27 cellular contexts compared by ENCODE assay signal in the genomic region with DNA sequence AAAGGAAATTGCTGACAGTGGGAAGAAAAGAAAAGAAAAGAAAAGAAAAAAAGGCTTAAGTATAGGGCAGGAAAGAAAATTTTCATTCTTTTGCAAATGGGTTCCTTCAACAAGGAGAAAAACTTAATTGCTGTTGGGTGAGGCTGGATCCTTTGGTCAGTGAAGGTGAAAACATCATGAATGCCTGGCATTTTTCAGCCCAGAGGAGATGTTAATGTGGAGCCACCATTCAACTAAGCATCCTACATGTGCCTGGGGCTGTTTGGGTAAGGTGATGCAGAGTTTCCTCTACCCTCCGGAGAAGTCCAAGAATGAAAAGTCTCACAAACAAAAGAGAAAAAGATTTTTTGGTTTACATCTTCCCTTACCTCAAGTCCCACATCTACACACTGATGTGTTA.
"Had no signal": no experiment of that assay in that cellular context is flagged by ENCODE, and none has a peak within 500 bp of the region (broad histone marks: within the 10 kb centered on the region; RNA-seq: fewer than 3 reads in every experiment).

No MANE protein-coding gene starts in this region.

- H3K27ac ChIP-seq: left lung, lower lobe of right lung, ovary, right atrium auricular region, right lobe of liver, tibial nerve, uterus had no signal

- DNase-seq: hippocampal formation; immature natural killer cell; kidney; left colon; lower lobe of right lung; mammary epithelial cell; mesenchymal stem cell; naive thymus-derived CD4-positive, alpha-beta T cell; ovary; right lobe of liver; stimulated activated CD4-positive, alpha-beta T cell treated with anti-CD3 and anti-CD28 coated beads, Interleukin-1b, Interleukin-23, amount 100 ng/mL, for 48 hours; stimulated activated CD4-positive, alpha-beta T cell treated with anti-CD3 and anti-CD28 coated beads, Interleukin-2, amount 100 ng/mL, for 48 hours; stimulated activated CD4-positive, alpha-beta T cell treated with anti-CD3 and anti-CD28 coated beads, Interleukin-4, amount 100 ng/mL, for 4 hours; stimulated activated CD8-positive, alpha-beta memory T cell treated with anti-CD3 and anti-CD28 coated beads, Interleukin-4, amount 100 ng/mL, for 48 hours; stimulated activated naive CD4-positive, alpha-beta T cell treated with Interleukin-2 at 50 U/mL for 16 hours; stimulated activated naive CD8-positive, alpha-beta T cell treated with anti-CD3 and anti-CD28 coated beads, Interleukin-15, amount 100 ng/mL, for 72 hours; substantia nigra; uterus had no signal

- H3K4me3 ChIP-seq: left lung, lower lobe of right lung, ovary, right atrium auricular region, right lobe of liver, smooth muscle cell, tibial nerve, uterus had no signal

- H3K4me1 ChIP-seq: left lung, lower lobe of right lung, right atrium auricular region, right lobe of liver, tibial nerve, uterus had no signal

- H3K27me3 Mint-ChIP-seq: naive thymus-derived CD4-positive, alpha-beta T cell; natural killer cell treated with Interleukin-12 subunit alpha and Interleukin-12 subunit beta and Interleukin-15 and Interleukin-18, amount 100 ng/mL, for 72 hours; progenitor cell of endocrine pancreas; stimulated activated memory B cell treated with anti-CD40 and anti-IgM and Interleukin-4, amounts not matched to agents 10 μg/mL and 1 μg/mL and 100 μg/mL, for 72 hours; stimulated activated naive CD8-positive, alpha-beta T cell treated with anti-CD3 and anti-CD28 coated beads, Interleukin-15, amount 100 ng/mL, for 72 hours; type B pancreatic cell had no signal

- H3K9me3 Mint-ChIP-seq: mesothelial cell of epicardium; natural killer cell treated with Interleukin-12 subunit alpha and Interleukin-12 subunit beta and Interleukin-15 and Interleukin-18, amount 100 ng/mL, for 72 hours; stimulated activated memory B cell treated with anti-CD40 and anti-IgM and Interleukin-4, amounts not matched to agents 10 μg/mL and 1 μg/mL and 100 μg/mL, for 72 hours; type B pancreatic cell had no signal

- H3K36me3 ChIP-seq: left lung, lower lobe of right lung, ovary, right atrium auricular region, right lobe of liver, tibial nerve, uterus had no signal

- H3K4me3 Mint-ChIP-seq: immature natural killer cell; mesothelial cell of epicardium; naive thymus-derived CD4-positive, alpha-beta T cell; natural killer cell treated with Interleukin-12 subunit alpha and Interleukin-12 subunit beta and Interleukin-15 and Interleukin-18, amount 100 ng/mL, for 72 hours; stimulated activated memory B cell treated with anti-CD40 and anti-IgM and Interleukin-4, amounts not matched to agents 10 μg/mL and 1 μg/mL and 100 μg/mL, for 72 hours; stimulated activated naive CD8-positive, alpha-beta T cell treated with anti-CD3 and anti-CD28 coated beads, Interleukin-15, amount 100 ng/mL, for 72 hours; type B pancreatic cell had no signal

- H3K9me3 ChIP-seq: lower lobe of right lung, ovary, right atrium auricular region, right lobe of liver, tibial nerve, uterus had no signal

- H3K27me3 ChIP-seq: left lung, ovary, right atrium auricular region, right lobe of liver, tibial nerve, uterus had no signal

- H3K36me3 Mint-ChIP-seq: immature natural killer cell; mesothelial cell of epicardium; naive thymus-derived CD4-positive, alpha-beta T cell; natural killer cell treated with Interleukin-12 subunit alpha and Interleukin-12 subunit beta and Interleukin-15 and Interleukin-18, amount 100 ng/mL, for 72 hours; stimulated activated memory B cell treated with anti-CD40 and anti-IgM and Interleukin-4, amounts not matched to agents 10 μg/mL and 1 μg/mL and 100 μg/mL, for 72 hours; type B pancreatic cell had no signal

- ATAC-seq: left colon; left lung; lower lobe of right lung; naive thymus-derived CD4-positive, alpha-beta T cell; natural killer cell treated with Interleukin-12 subunit alpha and Interleukin-12 subunit beta and Interleukin-15 and Interleukin-18, amount 100 ng/mL, for 72 hours; right lobe of liver; stimulated activated memory B cell treated with anti-CD40 and anti-IgM and Interleukin-4, amounts not matched to agents 10 μg/mL and 1 μg/mL and 100 μg/mL, for 72 hours; stimulated activated naive CD8-positive, alpha-beta T cell treated with anti-CD3 and anti-CD28 coated beads, Interleukin-15, amount 100 ng/mL, for 72 hours had no signal

- H3K27ac Mint-ChIP-seq: immature natural killer cell; mesothelial cell of epicardium; naive thymus-derived CD4-positive, alpha-beta T cell; natural killer cell treated with Interleukin-12 subunit alpha and Interleukin-12 subunit beta and Interleukin-15 and Interleukin-18, amount 100 ng/mL, for 72 hours; progenitor cell of endocrine pancreas; stimulated activated memory B cell treated with anti-CD40 and anti-IgM and Interleukin-4, amounts not matched to agents 10 μg/mL and 1 μg/mL and 100 μg/mL, for 72 hours; stimulated activated naive CD8-positive, alpha-beta T cell treated with anti-CD3 and anti-CD28 coated beads, Interleukin-15, amount 100 ng/mL, for 72 hours; type B pancreatic cell had no signal

- H3K4me1 Mint-ChIP-seq: immature natural killer cell; mesothelial cell of epicardium; naive thymus-derived CD4-positive, alpha-beta T cell; stimulated activated memory B cell treated with anti-CD40 and anti-IgM and Interleukin-4, amounts not matched to agents 10 μg/mL and 1 μg/mL and 100 μg/mL, for 72 hours; stimulated activated naive CD8-positive, alpha-beta T cell treated with anti-CD3 and anti-CD28 coated beads, Interleukin-15, amount 100 ng/mL, for 72 hours had no signal

- H3K4me2 ChIP-seq: smooth muscle cell had no signal
